18 cellular contexts compared by ENCODE assay signal in genomic region chr10:77601488-77601887, GRCh38. TPM values are rescaled to one million over a fixed set of nuclear protein-coding genes. Genes with fewer than 3 reads are reported as not detected.
A peak's percentile ranks its signal among the peaks of the same experiment; 100 is the strongest.
DNase-seq lines count a peak whose midpoint lies in the region; ATAC-seq and TF ChIP-seq lines count a peak whose summit lies in the region.
"Had no signal": no experiment of that assay in that cellular context is flagged by ENCODE, and none has a peak within 500 bp of the region (broad histone marks: within the 10 kb centered on the region; RNA-seq: fewer than 3 reads in every experiment).

No MANE protein-coding gene starts in this region.

- no peaks in the 10 kb centered on the region for H3K27me3 ChIP-seq in PC-3 (ENCODE audit: low read length)
- no peaks in the 10 kb centered on the region for H3K27me3 ChIP-seq in hepatocyte
- H3K27me3 ChIP-seq in gastrocnemius medialis, result no peaks in the 10 kb centered on the region
- H3K27me3 ChIP-seq in trophoblast cell (ENCODE audit: insufficient read depth, low read length), result no peaks in the 10 kb centered on the region
- H3K27me3 ChIP-seq: dorsolateral prefrontal cortex, foreskin keratinocyte, neutrophil had no signal

- in situ Hi-C loops in gastrocnemius medialis (cut with MboI; ENCODE audit: low sequenced_read_pairs in 4 of 4), result no loop called here

- no peak overlapping the region for H3K23ac ChIP-seq in trophoblast cell (ENCODE audit: low read length)

- H3K4me1 ChIP-seq in PC-3 (ENCODE audit: insufficient read depth, low read length), result peaks cover 45% of the 10 kb centered on the region
- peaks cover 13% of the 10 kb centered on the region for H3K4me1 ChIP-seq in hepatocyte (ENCODE audit: insufficient read depth)
- peaks cover 32 to 47% of the 10 kb centered on the region in 2 donors for H3K4me1 ChIP-seq in gastrocnemius medialis
- H3K4me1 ChIP-seq in trophoblast cell (ENCODE audit: control insufficient read depth in 1 of 2, insufficient read depth in 2 of 2, low read length in 2 of 2), result peaks cover 34 to 35% of the 10 kb centered on the region in 2 experiments

- H3K36me3 ChIP-seq in PC-3 (ENCODE audit: low read depth, low read length), result no peaks in the 10 kb centered on the region
- H3K36me3 ChIP-seq in hepatocyte (replicated peaks; ENCODE audit: insufficient read depth, low read depth), result no peaks in the 10 kb centered on the region
- H3K36me3 ChIP-seq in gastrocnemius medialis, result no peaks in the 10 kb centered on the region
- peaks cover 0 to 3% of the 10 kb centered on the region in 2 experiments for H3K36me3 ChIP-seq in trophoblast cell (ENCODE audit: control insufficient read depth in 1 of 2, insufficient read depth in 2 of 2, low read length in 2 of 2)
- H3K36me3 ChIP-seq: neutrophil, thoracic aorta had no signal

- H3K27ac Mint-ChIP-seq in activated naive CD4-positive, alpha-beta T cell treated with anti-CD3 and anti-CD28 coated beads, Interleukin-2, amount 10 ng/mL, durations not matched to agents 7 days and 5 days, result no peak overlapping the region
- H3K27ac Mint-ChIP-seq: activated naive CD8-positive, alpha-beta T cell treated with anti-CD3 and anti-CD28 coated beads, Interleukin-2, amount 50 U/mL, for 24 hours; activated T-helper 17 cell treated with anti-CD3 and anti-CD28 coated beads, Interleukin-2, amount 50 U/mL, for 72 hours; GM23338; stimulated activated effector memory CD8-positive, alpha-beta T cell treated with anti-CD3 and anti-CD28 coated beads, Interleukin-12 subunit alpha, Interleukin-12 subunit beta, amount 100 ng/mL, for 72 hours had no signal

- CTCF ChIA-PET in PC-3 (lab: Charles Lee), result no interaction called here
- CTCF ChIA-PET in activated naive CD4-positive, alpha-beta T cell treated with anti-CD3 and anti-CD28 coated beads, Interleukin-2, amount 10 ng/mL, durations not matched to agents 7 days and 5 days (lab: Charles Lee), result no interaction called here

- peaks cover 16% of the 10 kb centered on the region for H3K4me1 Mint-ChIP-seq in activated naive CD4-positive, alpha-beta T cell treated with anti-CD3 and anti-CD28 coated beads, Interleukin-2, amount 10 ng/mL, durations not matched to agents 7 days and 5 days
- H3K4me1 Mint-ChIP-seq: activated T-helper 17 cell treated with anti-CD3 and anti-CD28 coated beads, Interleukin-2, amount 50 U/mL, for 72 hours had no signal

- H3K9me3 ChIP-seq in PC-3 (ENCODE audit: low read length) (no peaks in the 10 kb centered on the region), hepatocyte (ENCODE audit: low read depth) (no peaks in the 10 kb centered on the region), gastrocnemius medialis (no peaks in the 10 kb centered on the region), trophoblast cell (ENCODE audit: insufficient read depth, low read depth, low read length) (no peaks in the 10 kb centered on the region)
- H3K9me3 ChIP-seq: neutrophil, thoracic aorta had no signal

- intact Hi-C loops in PC-3 (cut with micrococcal nuclease), result no loop called here
- intact Hi-C loops in gastrocnemius medialis (cut with DNase I; ENCODE audit: low total_unique reads), result no loop called here

- no peak overlapping the region for H3K4me2 ChIP-seq in PC-3 (ENCODE audit: low read length)
- no peak overlapping the region for H3K4me2 ChIP-seq in hepatocyte
- no peak overlapping the region for H3K4me2 ChIP-seq in trophoblast cell (ENCODE audit: low read length)
- H3K4me2 ChIP-seq: GM23338 had no signal

- H3F3A ChIP-seq in PC-3 (ENCODE audit: low read length, unreplicated experiment), result no peaks in the 10 kb centered on the region

- no peaks in the 10 kb centered on the region for H3K36me3 Mint-ChIP-seq in activated naive CD4-positive, alpha-beta T cell treated with anti-CD3 and anti-CD28 coated beads, Interleukin-2, amount 10 ng/mL, durations not matched to agents 7 days and 5 days
- H3K36me3 Mint-ChIP-seq: stimulated activated effector memory CD8-positive, alpha-beta T cell treated with anti-CD3 and anti-CD28 coated beads, Interleukin-12 subunit alpha, Interleukin-12 subunit beta, amount 100 ng/mL, for 72 hours had no signal

- DNase-seq in ELR (ENCODE audit: low read depth) (peak; percentile 40), PC-3 (peak; percentile 40), hepatocyte (ENCODE audit: low spot score) (peak; percentile 22), gastrocnemius medialis (peak; percentile 58 to 65), trophoblast cell (no peak)
- DNase-seq in activated naive CD4-positive, alpha-beta T cell treated with anti-CD3 and anti-CD28 coated beads, Interleukin-2, amount 10 ng/mL, durations not matched to agents 7 days and 5 days, result no peak
- DNase-seq: activated CD4-positive, CD25-positive, alpha-beta regulatory T cell treated with anti-CD3 and anti-CD28 coated beads, Interleukin-2, amount 50 U/mL, for 72 hours; activated naive CD8-positive, alpha-beta T cell treated with anti-CD3 and anti-CD28 coated beads, Interleukin-2, amount 50 U/mL, for 24 hours; dorsolateral prefrontal cortex; foreskin keratinocyte; left cardiac atrium had no signal

- no peak overlapping the region for H2BK12ac ChIP-seq in trophoblast cell (ENCODE audit: low read length)

- H3K4me3 ChIP-seq in PC-3 (ENCODE audit: low read length) (no peak overlapping the region), hepatocyte (no peak overlapping the region), gastrocnemius medialis (no peak overlapping the region), trophoblast cell (ENCODE audit: low read depth, low read length) (no peak overlapping the region)
- H3K4me3 ChIP-seq: dorsolateral prefrontal cortex, GM23338, thoracic aorta had no signal

- H3K79me1 ChIP-seq in trophoblast cell (ENCODE audit: low read length), result peaks cover 2% of the 10 kb centered on the region

- POLR2A ChIA-PET in PC-3 (lab: Charles Lee; ENCODE audit: unreplicated experiment), result no interaction called here

- no peak overlapping the region for H4K8ac ChIP-seq in trophoblast cell (ENCODE audit: low read depth, low read length)

- BruUV-seq in PC-3 (replicated peaks; lab: Mats Ljungman, UMichigan), result no TSS peak

- H4K20me1 ChIP-seq in PC-3 (ENCODE audit: low read length) (no peaks in the 10 kb centered on the region), hepatocyte (ENCODE audit: insufficient read depth, poor library complexity, severe bottlenecking) (no peaks in the 10 kb centered on the region)

- H3K18ac ChIP-seq in trophoblast cell (ENCODE audit: low read length), result no peak overlapping the region

- H3K9ac ChIP-seq in PC-3 (ENCODE audit: low read length) (no peak overlapping the region), trophoblast cell (ENCODE audit: low read length) (no peak overlapping the region)

- no peak overlapping the region for H4K12ac ChIP-seq in trophoblast cell (ENCODE audit: low read depth, low read length)

- no peak overlapping the region for H2AFZ ChIP-seq in PC-3 (ENCODE audit: low read length)
- no peak overlapping the region for H2AFZ ChIP-seq in hepatocyte
- no peak overlapping the region for H2AFZ ChIP-seq in trophoblast cell (ENCODE audit: insufficient read depth, low read length, poor library complexity)
- H2AFZ ChIP-seq: GM23338 had no signal

- H3K27ac ChIP-seq in PC-3 (ENCODE audit: low read length), result no peak overlapping the region
- no peak overlapping the region for H3K27ac ChIP-seq in hepatocyte
- peak overlapping the region; percentile 72 to 85 (median 80) for H3K27ac ChIP-seq in gastrocnemius medialis
- no peak overlapping the region for H3K27ac ChIP-seq in trophoblast cell (ENCODE audit: low read depth, low read length)
- H3K27ac ChIP-seq: foreskin keratinocyte, thoracic aorta had no signal

- no peak overlapping the region for H3K4ac ChIP-seq in trophoblast cell (ENCODE audit: low read depth, low read length)

- H2AK5ac ChIP-seq in trophoblast cell (ENCODE audit: low read length), result no peak overlapping the region

- ATAC-seq in PC-3 (peak; percentile 11; the same call in 1 of the 2 replicates), gastrocnemius medialis (peak; percentile 66 to 67), HG02852 (IDR thresholded peaks at IDR 0.05; ENCODE audit: unreplicated experiment) (no peak), HG03565 (IDR thresholded peaks at IDR 0.05; ENCODE audit: unreplicated experiment) (no peak)
- ATAC-seq: activated naive CD8-positive, alpha-beta T cell treated with anti-CD3 and anti-CD28 coated beads, Interleukin-2, amount 50 U/mL, for 24 hours; activated T-helper 17 cell treated with anti-CD3 and anti-CD28 coated beads, Interleukin-2, amount 50 U/mL, for 72 hours; foreskin keratinocyte; left cardiac atrium; stimulated activated effector memory CD8-positive, alpha-beta T cell treated with anti-CD3 and anti-CD28 coated beads, Interleukin-12 subunit alpha, Interleukin-12 subunit beta, amount 100 ng/mL, for 72 hours had no signal

- TF ChIP-seq CTCF in PC-3 (conservative IDR thresholded peaks at IDR 0.05; ENCODE audit: low read depth, low read length) (no peak), hepatocyte (IDR thresholded peaks at IDR 0.05; ENCODE audit: poor library complexity) (no peak), gastrocnemius medialis (IDR thresholded peaks at IDR 0.05 in 4 of 5, conservative IDR thresholded peaks at IDR 0.05 in 1 of 5) (no peak)

- H2BK5ac ChIP-seq in trophoblast cell (ENCODE audit: low read depth, low read length, poor library complexity), result no peak overlapping the region

- TF ChIP-seq POLR2A in gastrocnemius medialis (IDR thresholded peaks at IDR 0.05), result no peak

- no peak overlapping the region for H2BK120ac ChIP-seq in trophoblast cell (ENCODE audit: insufficient read depth, low read length, poor library complexity)

- H3K9me2 ChIP-seq in PC-3 (replicated peaks; ENCODE audit: low read length), result no peaks in the 10 kb centered on the region
- H3K9me2 ChIP-seq in hepatocyte (replicated peaks; ENCODE audit: insufficient read depth), result no peaks in the 10 kb centered on the region

- no peaks in the 10 kb centered on the region for H3K9me3 Mint-ChIP-seq in activated naive CD4-positive, alpha-beta T cell treated with anti-CD3 and anti-CD28 coated beads, Interleukin-2, amount 10 ng/mL, durations not matched to agents 7 days and 5 days
- H3K9me3 Mint-ChIP-seq: activated naive CD8-positive, alpha-beta T cell treated with anti-CD3 and anti-CD28 coated beads, Interleukin-2, amount 50 U/mL, for 24 hours; activated T-helper 17 cell treated with anti-CD3 and anti-CD28 coated beads, Interleukin-2, amount 50 U/mL, for 72 hours; GM23338; stimulated activated effector memory CD8-positive, alpha-beta T cell treated with anti-CD3 and anti-CD28 coated beads, Interleukin-12 subunit alpha, Interleukin-12 subunit beta, amount 100 ng/mL, for 72 hours had no signal

- no peak overlapping the region for H3K4me3 Mint-ChIP-seq in activated naive CD4-positive, alpha-beta T cell treated with anti-CD3 and anti-CD28 coated beads, Interleukin-2, amount 10 ng/mL, durations not matched to agents 7 days and 5 days
- H3K4me3 Mint-ChIP-seq: activated naive CD8-positive, alpha-beta T cell treated with anti-CD3 and anti-CD28 coated beads, Interleukin-2, amount 50 U/mL, for 24 hours; activated T-helper 17 cell treated with anti-CD3 and anti-CD28 coated beads, Interleukin-2, amount 50 U/mL, for 72 hours; GM23338; stimulated activated effector memory CD8-positive, alpha-beta T cell treated with anti-CD3 and anti-CD28 coated beads, Interleukin-12 subunit alpha, Interleukin-12 subunit beta, amount 100 ng/mL, for 72 hours had no signal

- peaks cover 91% of the 10 kb centered on the region for H3K79me2 ChIP-seq in PC-3 (ENCODE audit: low read length)
- peaks cover 17% of the 10 kb centered on the region for H3K79me2 ChIP-seq in hepatocyte
- peaks cover 2% of the 10 kb centered on the region for H3K79me2 ChIP-seq in trophoblast cell (ENCODE audit: control insufficient read depth, insufficient read depth, low read length, poor library complexity)

- 65% methylated on average over 4 of the region's 4 CpGs for WGBS in hepatocyte (ENCODE audit: low lambda C conversion rate, missing lambda C conversion rate)
- no CpG with 5 or more reads among the region's 4 CpGs for WGBS in trophoblast cell (ENCODE audit: extremely low coverage, insufficient coverage, insufficient read length)

- H3K27me3 Mint-ChIP-seq in activated naive CD4-positive, alpha-beta T cell treated with anti-CD3 and anti-CD28 coated beads, Interleukin-2, amount 10 ng/mL, durations not matched to agents 7 days and 5 days, result peaks cover 7% of the 10 kb centered on the region
- H3K27me3 Mint-ChIP-seq: activated naive CD8-positive, alpha-beta T cell treated with anti-CD3 and anti-CD28 coated beads, Interleukin-2, amount 50 U/mL, for 24 hours had no signal

- H4K91ac ChIP-seq in trophoblast cell (ENCODE audit: low read depth, low read length), result no peak overlapping the region

- no peak overlapping the region for H3K14ac ChIP-seq in trophoblast cell (ENCODE audit: low read length)

RNA-seq across cellular contexts. Expression of gene KCNMA1, which starts 36.1 kb away (rescaled TPM):
- total RNA-seq in PC-3 (2014; rRNA removed), result 143 and 193 TPM in 2 replicates
- total RNA-seq in hepatocyte, result 26.0 and 42.6 TPM in 2 replicates
- polyA plus RNA-seq in hepatocyte, result 69.1 and 73.3 TPM in 2 replicates
- total RNA-seq in gastrocnemius medialis, result 10 to 100 TPM; 66.8 to 96.5 (median 78.9) TPM
- 130 and 138 TPM in 2 replicates for polyA plus RNA-seq in trophoblast cell (2013)

Comparison
In these comparisons a context has a peak if more than half of its experiments do, and no peak if none do; other contexts are left out.
1. DNase-seq: peak in ELR (single experiment), PC-3 (single experiment), hepatocyte (single experiment) and gastrocnemius medialis (2 of 2); none in activated naive CD4-positive, alpha-beta T cell treated with anti-CD3 and anti-CD28 coated beads, Interleukin-2, amount 10 ng/mL, durations not matched to agents 7 days and 5 days (single experiment) and trophoblast cell (0 of 2).
2. ATAC-seq: peak in PC-3 (single experiment) and gastrocnemius medialis (2 of 2); none in HG02852 (single experiment) and HG03565 (single experiment).
3. H3K27ac ChIP-seq: peak in gastrocnemius medialis (4 of 4); none in PC-3 (single experiment), hepatocyte (single experiment) and trophoblast cell (single experiment).